In the genomic region with DNA sequence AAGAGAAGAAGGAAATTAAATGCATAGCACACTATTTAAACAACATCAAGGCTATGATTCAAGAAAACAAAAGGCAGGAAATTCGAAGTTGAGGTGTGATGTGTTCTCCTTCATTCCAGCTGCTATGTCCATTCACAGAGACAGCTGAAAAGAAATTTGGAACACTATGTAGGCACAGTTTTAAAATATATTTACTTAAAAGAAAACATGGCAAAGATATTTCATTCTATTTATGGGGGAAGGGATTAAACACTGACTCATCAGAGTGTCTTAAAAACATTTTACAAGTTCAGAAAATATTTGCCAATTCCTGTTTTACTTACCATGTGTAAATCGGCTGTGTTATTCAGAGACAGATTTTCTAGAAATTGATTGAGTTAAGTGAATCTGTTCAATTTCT, we compare ENCODE assay signal across 24 cellular contexts. TPM values are rescaled to one million over a fixed set of nuclear protein-coding genes. Genes with fewer than 3 reads are reported as not detected.
DNase-seq lines count a peak whose midpoint lies in the region; ATAC-seq, FAIRE-seq and TF ChIP-seq lines count a peak whose summit lies in the region.
"Had no signal": no experiment of that assay in that cellular context is flagged by ENCODE, and none has a peak within 500 bp of the region (broad histone marks: within the 10 kb centered on the region; RNA-seq: fewer than 3 reads in every experiment).

No MANE protein-coding gene starts in this region.

- H3K4me3 ChIP-seq in AG10803 (ENCODE audit: low read length) (no peak overlapping the region), bronchial epithelial cell (ENCODE audit: low read depth, low read length) (no peak overlapping the region), foreskin fibroblast (ENCODE audit: low read depth in 1 of 2, low read length in 2 of 2) (no peak overlapping the region), MG63 (no peak overlapping the region), sigmoid colon (no peak overlapping the region)
- H3K4me3 ChIP-seq: cardiac muscle cell, dorsolateral prefrontal cortex had no signal

- intact Hi-C loops in sigmoid colon (cut with DNase I), result no loop called here

- WGBS in sigmoid colon, 2 donors, result 20 to 49% methylated on average over 2 of the region's 2 CpGs

- H3K36me3 ChIP-seq in bronchial epithelial cell (ENCODE audit: control insufficient read depth, insufficient read depth, low read length) (no peaks in the 10 kb centered on the region), MG63 (no peaks in the 10 kb centered on the region), sigmoid colon (no peaks in the 10 kb centered on the region)
- H3K36me3 ChIP-seq: cardiac muscle cell had no signal

- no peak for TF ChIP-seq EP300 in sigmoid colon (IDR thresholded peaks at IDR 0.05)

- no peak for FAIRE-seq in bronchial epithelial cell (lab: Jason Lieb, UNC)
- FAIRE-seq: endothelial cell of umbilical vein, GM12891 had no signal

- no peak for TF ChIP-seq POLR2A in sigmoid colon (IDR thresholded peaks at IDR 0.05)

- H3K27me3 ChIP-seq in bronchial epithelial cell (ENCODE audit: control insufficient read depth, insufficient read depth, low read length) (no peaks in the 10 kb centered on the region), MG63 (no peaks in the 10 kb centered on the region), sigmoid colon (no peaks in the 10 kb centered on the region)
- H3K27me3 ChIP-seq: cardiac muscle cell had no signal

- H3K9me3 ChIP-seq in MG63 (no peaks in the 10 kb centered on the region), sigmoid colon (no peaks in the 10 kb centered on the region)

- H3K4me1 ChIP-seq in sigmoid colon, result peaks cover 0 to 9% (median 0%) of the 10 kb centered on the region in 4 donors

- no peak overlapping the region for H3K27ac ChIP-seq in sigmoid colon
- H3K27ac ChIP-seq: cardiac muscle cell, dorsolateral prefrontal cortex had no signal

- DNase-seq in AG10803 (ENCODE audit: low read depth), result peak; percentile 33
- DNase-seq in HCEC 1CT, result peak; percentile 51
- peak; percentile 47 for DNase-seq in bronchial epithelial cell (ENCODE audit: low read depth)
- DNase-seq in foreskin fibroblast, result peak; percentile 19 to 50
- no peak for DNase-seq in MG63
- no peak for DNase-seq in hippocampal formation (lab: John Stamatoyannopoulos, UW)
- DNase-seq in sigmoid colon, result no peak
- DNase-seq: activated B cell treated with CpG ODN at 0.5 μM for 24 hours; activated CD4-positive, alpha-beta memory T cell treated with anti-CD3 and anti-CD28 coated beads for 36 hours; activated effector memory CD4-positive, alpha-beta T cell treated with anti-CD3 and anti-CD28 coated beads, Interleukin-2, amount 50 U/mL, for 16 hours; activated naive CD8-positive, alpha-beta T cell treated with anti-CD3 and anti-CD28 coated beads, Interleukin-2, amount 50 U/mL, for 24 hours; CD4-positive, alpha-beta memory T cell; dorsolateral prefrontal cortex; Karpas-422; NCI-H2081 treated with DMSO at 0.1 percent for 48 hours; NCI-H510A; RPMI8226; stimulated activated CD4-positive, alpha-beta T cell treated with anti-CD3 and anti-CD28 coated beads, Interleukin-4, amount 100 ng/mL, for 4 hours; stimulated activated naive CD8-positive, alpha-beta T cell treated with anti-CD3 and anti-CD28 coated beads, Interleukin-15, Interleukin-2, amounts not matched to agents 100 U/mL and 50 U/mL, for 24 hours had no signal

- ATAC-seq in HG02970 (IDR thresholded peaks at IDR 0.05; ENCODE audit: low FRiP score, unreplicated experiment), result no peak
- ATAC-seq: activated naive CD8-positive, alpha-beta T cell treated with anti-CD3 and anti-CD28 coated beads, Interleukin-2, amount 50 U/mL, for 24 hours; stimulated activated naive CD8-positive, alpha-beta T cell treated with anti-CD3 and anti-CD28 coated beads, Interleukin-15, Interleukin-2, amounts not matched to agents 100 U/mL and 50 U/mL, for 24 hours had no signal

- TF ChIP-seq CTCF in AG10803 (conservative IDR thresholded peaks at IDR 0.05; ENCODE audit: low read length), result no peak
- TF ChIP-seq CTCF in bronchial epithelial cell (IDR thresholded peaks at IDR 0.05; ENCODE audit: insufficient read depth, low read length, severe bottlenecking), result no peak
- TF ChIP-seq CTCF in foreskin fibroblast (IDR thresholded peaks at IDR 0.05; ENCODE audit: low read depth, low read length), result no peak
- TF ChIP-seq CTCF in sigmoid colon (IDR thresholded peaks at IDR 0.05), result no peak

RNA-seq across cellular contexts. Expression of gene NGF, which starts 39.4 kb away (rescaled TPM):
- total RNA-seq in bronchial epithelial cell (1.1 and 6.1 TPM in 2 replicates), sigmoid colon (1 to 10 TPM in 3 of 4 donors, under 1 TPM in 1; 0.83 to 5.6 (median 4.7) TPM)
- 1.2 and 1.3 TPM in 2 replicates for total RNA-seq in MG63 (2014; rRNA removed; shearing (Covaris generic); ENCODE audit: low replicate concordance)
- 1 to 10 TPM in 1 of 3 donors, not detected in 2; 1.3 TPM for polyA plus RNA-seq in sigmoid colon
- total RNA-seq: activated B cell treated with CpG ODN at 0.5 μM for 24 hours; activated CD4-positive, alpha-beta memory T cell treated with anti-CD3 and anti-CD28 coated beads for 36 hours; CD4-positive, alpha-beta memory T cell; endothelial cell of umbilical vein; renal cortical epithelial cell had no signal
- polyA plus RNA-seq: cardiac muscle cell; CD4-positive, alpha-beta memory T cell; endothelial cell of umbilical vein had no signal

Comparison
In these comparisons a context has a peak if more than half of its experiments do, and no peak if none do; other contexts are left out.
1. DNase-seq: peak in AG10803 (single experiment), HCEC 1CT (single experiment), bronchial epithelial cell (single experiment) and foreskin fibroblast (2 of 2); none in MG63 (single experiment), hippocampal formation (0 of 2) and sigmoid colon (single experiment).